13 cellular contexts compared by ENCODE assay signal in genomic region chr4:8090312-8090711, GRCh38.
A peak's percentile ranks its signal among the peaks of the same experiment; 100 is the strongest.
DNase-seq lines count a peak whose midpoint lies in the region; ATAC-seq, FAIRE-seq and TF ChIP-seq lines count a peak whose summit lies in the region.
"Had no signal": no experiment of that assay in that cellular context is flagged by ENCODE, and none has a peak within 500 bp of the region (broad histone marks: within the 10 kb centered on the region; RNA-seq: fewer than 3 reads in every experiment).

No MANE protein-coding gene starts in this region.

- peaks cover 3% of the 10 kb centered on the region for H3K36me3 Mint-ChIP-seq in CD8-positive, alpha-beta T cell

- no peak overlapping the region for H3K4me2 ChIP-seq in mesendoderm (ENCODE audit: low read length)

- no peaks in the 10 kb centered on the region for H3K36me3 ChIP-seq in CD8-positive, alpha-beta T cell (ENCODE audit: insufficient read depth, low read length)
- H3K36me3 ChIP-seq in bronchial epithelial cell (ENCODE audit: control insufficient read depth, insufficient read depth, low read length) (no peaks in the 10 kb centered on the region), mesendoderm (ENCODE audit: control insufficient read depth, insufficient read depth, low read length) (no peaks in the 10 kb centered on the region)
- H3K36me3 ChIP-seq: SJSA1 had no signal

- no peak overlapping the region for H3K27ac Mint-ChIP-seq in CD8-positive, alpha-beta T cell
- H3K27ac Mint-ChIP-seq: WTC11 had no signal

- no peak overlapping the region for H2BK5ac ChIP-seq in mesendoderm (ENCODE audit: low read length)

- H3K27me3 Mint-ChIP-seq in CD8-positive, alpha-beta T cell (ENCODE audit: low read depth) = no peaks in the 10 kb centered on the region

- no peak overlapping the region for H3K23ac ChIP-seq in mesendoderm (ENCODE audit: low read length)

- H4K8ac ChIP-seq in mesendoderm (ENCODE audit: low read depth, low read length) = no peak overlapping the region

- no peaks in the 10 kb centered on the region for H3K27me3 ChIP-seq in CD8-positive, alpha-beta T cell (ENCODE audit: insufficient read depth, low read length)
- H3K27me3 ChIP-seq in bronchial epithelial cell (ENCODE audit: control insufficient read depth, insufficient read depth, low read length) = no peaks in the 10 kb centered on the region
- no peaks in the 10 kb centered on the region for H3K27me3 ChIP-seq in mesendoderm (ENCODE audit: insufficient read depth, low read length, poor library complexity)
- H3K27me3 ChIP-seq: BLaER1 treated with 17β-estradiol and CSF1 and Interleukin-3, amounts not matched to agents 10 nM and 100 nM had no signal

- H3K4me1 ChIP-seq in CD8-positive, alpha-beta T cell (ENCODE audit: insufficient read depth, low read length) = no peaks in the 10 kb centered on the region
- no peaks in the 10 kb centered on the region for H3K4me1 ChIP-seq in mesendoderm (ENCODE audit: control insufficient read depth, low read depth, low read length)
- H3K4me1 ChIP-seq: SJSA1 had no signal

- TF ChIP-seq CTCF in CD8-positive, alpha-beta T cell (IDR thresholded peaks at IDR 0.05) = no peak
- TF ChIP-seq CTCF in bronchial epithelial cell (IDR thresholded peaks at IDR 0.05; ENCODE audit: insufficient read depth, low read length, severe bottlenecking) = no peak

- no peak overlapping the region for H2BK15ac ChIP-seq in mesendoderm (replicated peaks; ENCODE audit: low read depth)

- no peaks in the 10 kb centered on the region for H3K9me3 ChIP-seq in CD8-positive, alpha-beta T cell (ENCODE audit: low read length)

- DNase-seq in CD8-positive, alpha-beta T cell = peak in 1 of 7 experiments; percentile 27
- DNase-seq in LoVo (ENCODE audit: low spot score) (peak; percentile 86), bronchial epithelial cell (ENCODE audit: low read depth) (peak; percentile 74), mesendoderm (peak; percentile 40), NCI-H2029 treated with DMSO at 0.1 percent for 48 hours (lab: John Stamatoyannopoulos, UW) (no peak), HEK293T (ENCODE audit: extremely low spot score) (no peak)
- DNase-seq: effector memory CD4-positive, alpha-beta T cell; NCI-H446 treated with DMSO at 0.1 percent for 48 hours had no signal

- H3K4me1 Mint-ChIP-seq in CD8-positive, alpha-beta T cell (ENCODE audit: low read depth) = no peaks in the 10 kb centered on the region

- intact Hi-C loops in CD8-positive, alpha-beta T cell (cut with DNase I, micrococcal nuclease) = no loop called here

- H3K18ac ChIP-seq in mesendoderm (ENCODE audit: low read length) = no peak overlapping the region

- H2AK5ac ChIP-seq in mesendoderm (ENCODE audit: low read length) = no peak overlapping the region

- H2BK120ac ChIP-seq in mesendoderm (ENCODE audit: low read depth, low read length) = no peak overlapping the region

- no peak overlapping the region for H3K27ac ChIP-seq in CD8-positive, alpha-beta T cell (ENCODE audit: low read depth, low read length)
- H3K27ac ChIP-seq in mesendoderm (ENCODE audit: low read depth, low read length) = no peak overlapping the region
- H3K27ac ChIP-seq: BLaER1 treated with 17β-estradiol and CSF1 and Interleukin-3, amounts not matched to agents 10 nM and 100 nM; SJSA1 had no signal

- H3K4me3 Mint-ChIP-seq in CD8-positive, alpha-beta T cell = no peak overlapping the region
- H3K4me3 Mint-ChIP-seq: WTC11 had no signal

- H4K5ac ChIP-seq in mesendoderm (ENCODE audit: low read length) = no peak overlapping the region

- no peak overlapping the region for H3K4me3 ChIP-seq in CD8-positive, alpha-beta T cell (ENCODE audit: low read depth, low read length)
- H3K4me3 ChIP-seq in bronchial epithelial cell (ENCODE audit: low read depth, low read length) = no peak overlapping the region
- H3K4me3 ChIP-seq in mesendoderm (ENCODE audit: low read length) = no peak overlapping the region
- H3K4me3 ChIP-seq: BLaER1 treated with 17β-estradiol and CSF1 and Interleukin-3, amounts not matched to agents 10 nM and 100 nM; SJSA1 had no signal

- CTCF ChIA-PET in CD8-positive, alpha-beta T cell (lab: Charles Lee) = no interaction called here
- CTCF ChIA-PET in HEK293T (lab: Yijun Ruan, JAX) = interaction anchor here (1.1 kb wide), 1 partner anchor 11 kb away, joined by 3 read pairs; no protein-coding TSS in a partner anchor

- H3K9ac ChIP-seq in mesendoderm (ENCODE audit: low read length) = no peak overlapping the region
- H3K9ac ChIP-seq: BLaER1 treated with 17β-estradiol and CSF1 and Interleukin-3, amounts not matched to agents 10 nM and 100 nM had no signal

- no peaks in the 10 kb centered on the region for H3K79me1 ChIP-seq in mesendoderm (ENCODE audit: low read length)

- no CpG with 5 or more reads among the region's 4 CpGs for WGBS in mesendoderm (ENCODE audit: extremely low coverage, insufficient coverage, low lambda C conversion rate)

- peaks cover 13% of the 10 kb centered on the region for H3K9me3 Mint-ChIP-seq in CD8-positive, alpha-beta T cell

- peak; percentile 62 for ATAC-seq in CD8-positive, alpha-beta T cell
- ATAC-seq in HG03280 (IDR thresholded peaks at IDR 0.05; ENCODE audit: unreplicated experiment) (no peak), HG03565 (IDR thresholded peaks at IDR 0.05; ENCODE audit: unreplicated experiment) (no peak)
- ATAC-seq: WTC11 had no signal

- POLR2A ChIA-PET in CD8-positive, alpha-beta T cell (lab: Charles Lee) = interaction anchor here (0.6 to 0.7 kb wide), 2 partner anchors 16 to 109 kb away, joined by 3 read pairs; partner anchors contain the start of gene SH3TC1
- POLR2A ChIA-PET in HEK293T (lab: Yijun Ruan, JAX) = no interaction called here

- H3K56ac ChIP-seq in mesendoderm (ENCODE audit: low read length) = no peak overlapping the region

- no peak overlapping the region for H3K4ac ChIP-seq in mesendoderm (ENCODE audit: low read depth, low read length)

- no peaks in the 10 kb centered on the region for H3K79me2 ChIP-seq in mesendoderm (ENCODE audit: control insufficient read depth, insufficient read depth, low read length)

- FAIRE-seq in bronchial epithelial cell (lab: Jason Lieb, UNC) = peak; percentile 68

TF ChIP-seq in HEK293T, 16 proteins besides CTCF, POLR2A, EP300 and RAD21:
- no peak for TF ChIP-seq SUZ12 (IDR thresholded peaks at IDR 0.05)
- TF ChIP-seq FOXA1 (IDR thresholded peaks at IDR 0.05) = no peak
- TF ChIP-seq BHLHE40 (IDR thresholded peaks at IDR 0.05; ENCODE audit: borderline replicate concordance) = no peak
- no peak for TF ChIP-seq FOXK2 (IDR thresholded peaks at IDR 0.05)
- TF ChIP-seq HDGF (IDR thresholded peaks at IDR 0.05; ENCODE audit: borderline replicate concordance) = no peak
- no peak for TF ChIP-seq TARDBP (IDR thresholded peaks at IDR 0.05)
- no peak for TF ChIP-seq LEF1 (IDR thresholded peaks at IDR 0.05; ENCODE audit: borderline replicate concordance)
TF ChIP-seq in HEK293T: peak in this region for 0.

Comparison
In these comparisons a context has a peak if more than half of its experiments do, and no peak if none do; other contexts are left out.
1. DNase-seq: peak in LoVo (single experiment), bronchial epithelial cell (single experiment) and mesendoderm (single experiment); none in NCI-H2029 treated with DMSO at 0.1 percent for 48 hours (single experiment) and HEK293T (single experiment).